Comparison of ENCODE assay signal across 10 cellular contexts in the genomic region with DNA sequence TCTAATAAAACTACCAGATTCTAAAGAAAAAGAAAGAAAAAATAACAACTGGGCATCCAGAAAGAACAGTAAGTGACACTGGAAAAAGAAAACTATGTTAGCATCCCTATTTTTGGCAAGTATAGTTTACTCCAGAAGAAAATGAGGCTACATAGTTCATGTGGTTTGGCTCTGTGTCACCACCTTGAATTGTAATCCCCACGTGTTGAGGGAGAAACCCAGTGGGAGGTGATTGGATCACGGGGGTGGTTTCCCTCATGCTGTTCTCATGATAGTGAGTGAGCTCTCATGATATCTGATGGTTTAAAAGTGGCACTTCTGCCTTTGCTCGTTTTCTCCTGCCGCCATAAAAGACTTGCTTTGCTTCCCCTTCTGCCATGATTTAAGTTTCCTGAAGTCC.
DNase-seq lines count a peak whose midpoint lies in the region; ATAC-seq and TF ChIP-seq lines count a peak whose summit lies in the region.
"Had no signal": no experiment of that assay in that cellular context is flagged by ENCODE, and none has a peak within 500 bp of the region (broad histone marks: within the 10 kb centered on the region; RNA-seq: fewer than 3 reads in every experiment).

No MANE protein-coding gene starts in this region.

- peak overlapping the region in 1 of 2 donors; percentile 18 for H3K27ac ChIP-seq in coronary artery
- H3K27ac ChIP-seq: neutrophil had no signal

- peak; percentile 4 to 27 for DNase-seq in activated T-cell treated with anti-CD3 and anti-CD28 coated beads, Interleukin-2, amount 50 U/mL, for 72 hours
- no peak for DNase-seq in activated T-cell treated with anti-CD3 and anti-CD28 coated beads, Interleukin-2, amount 50 U/mL, for 48 hours
- DNase-seq in coronary artery (ENCODE audit: low spot score) (no peak), D341Med (ENCODE audit: low spot score) (no peak), NCI-H1048 (lab: John Stamatoyannopoulos, UW) (no peak)
- no peak for DNase-seq in stimulated activated effector memory CD8-positive, alpha-beta T cell treated with anti-CD3 and anti-CD28 coated beads, Interleukin-12 subunit alpha, Interleukin-12 subunit beta, amount 100 ng/mL, for 72 hours (ENCODE audit: low spot score in 2 of 2)
- DNase-seq: glutamatergic neuron had no signal

- peak overlapping the region; percentile 9 for H3K4me3 ChIP-seq in coronary artery

- H3K27ac Mint-ChIP-seq in activated T-cell treated with anti-CD3 and anti-CD28 coated beads, Interleukin-2, amount 50 U/mL, for 72 hours: no peak overlapping the region
- H3K27ac Mint-ChIP-seq in stimulated activated effector memory CD8-positive, alpha-beta T cell treated with anti-CD3 and anti-CD28 coated beads, Interleukin-12 subunit alpha, Interleukin-12 subunit beta, amount 100 ng/mL, for 72 hours: no peak overlapping the region

- no peaks in the 10 kb centered on the region for H3K36me3 Mint-ChIP-seq in activated T-cell treated with anti-CD3 and anti-CD28 coated beads, Interleukin-2, amount 50 U/mL, for 72 hours (ENCODE audit: insufficient read depth in 2 of 2)
- H3K36me3 Mint-ChIP-seq in stimulated activated effector memory CD8-positive, alpha-beta T cell treated with anti-CD3 and anti-CD28 coated beads, Interleukin-12 subunit alpha, Interleukin-12 subunit beta, amount 100 ng/mL, for 72 hours: no peaks in the 10 kb centered on the region

- peak overlapping the region in 1 of 2 donors; percentile 5 for H3K4me3 Mint-ChIP-seq in activated T-cell treated with anti-CD3 and anti-CD28 coated beads, Interleukin-2, amount 50 U/mL, for 72 hours
- H3K4me3 Mint-ChIP-seq in stimulated activated effector memory CD8-positive, alpha-beta T cell treated with anti-CD3 and anti-CD28 coated beads, Interleukin-12 subunit alpha, Interleukin-12 subunit beta, amount 100 ng/mL, for 72 hours: no peak overlapping the region

- peaks cover 0 to 3% of the 10 kb centered on the region in 2 donors for H3K9me3 Mint-ChIP-seq in activated T-cell treated with anti-CD3 and anti-CD28 coated beads, Interleukin-2, amount 50 U/mL, for 72 hours
- H3K9me3 Mint-ChIP-seq in stimulated activated effector memory CD8-positive, alpha-beta T cell treated with anti-CD3 and anti-CD28 coated beads, Interleukin-12 subunit alpha, Interleukin-12 subunit beta, amount 100 ng/mL, for 72 hours: no peaks in the 10 kb centered on the region

- peaks cover 6% of the 10 kb centered on the region for H3K4me1 Mint-ChIP-seq in activated T-cell treated with anti-CD3 and anti-CD28 coated beads, Interleukin-2, amount 50 U/mL, for 72 hours (ENCODE audit: low read depth)
- H3K4me1 Mint-ChIP-seq in stimulated activated effector memory CD8-positive, alpha-beta T cell treated with anti-CD3 and anti-CD28 coated beads, Interleukin-12 subunit alpha, Interleukin-12 subunit beta, amount 100 ng/mL, for 72 hours: no peaks in the 10 kb centered on the region

- ATAC-seq in activated T-cell treated with anti-CD3 and anti-CD28 coated beads, Interleukin-2, amount 50 U/mL, for 72 hours (replicated peaks in 1 of 2): peak; percentile 32 to 81
- peak; percentile 63 for ATAC-seq in HG03457 (IDR thresholded peaks at IDR 0.05; ENCODE audit: unreplicated experiment)
- ATAC-seq in stimulated activated effector memory CD8-positive, alpha-beta T cell treated with anti-CD3 and anti-CD28 coated beads, Interleukin-12 subunit alpha, Interleukin-12 subunit beta, amount 100 ng/mL, for 72 hours: peak; percentile 66
- no peak for ATAC-seq in GM18511 (IDR thresholded peaks at IDR 0.05; ENCODE audit: unreplicated experiment)

- H3K27me3 Mint-ChIP-seq in activated T-cell treated with anti-CD3 and anti-CD28 coated beads, Interleukin-2, amount 50 U/mL, for 72 hours (ENCODE audit: low read depth): peaks cover 22% of the 10 kb centered on the region

- TF ChIP-seq CTCF in coronary artery (IDR thresholded peaks at IDR 0.05): no peak

Comparison
In these comparisons a context has a peak if more than half of its experiments do, and no peak if none do; other contexts are left out.
1. DNase-seq: peak in activated T-cell treated with anti-CD3 and anti-CD28 coated beads, Interleukin-2, amount 50 U/mL, for 72 hours (2 of 2); none in activated T-cell treated with anti-CD3 and anti-CD28 coated beads, Interleukin-2, amount 50 U/mL, for 48 hours (0 of 2), coronary artery (single experiment), stimulated activated effector memory CD8-positive, alpha-beta T cell treated with anti-CD3 and anti-CD28 coated beads, Interleukin-12 subunit alpha, Interleukin-12 subunit beta, amount 100 ng/mL, for 72 hours (0 of 2), D341Med (single experiment) and NCI-H1048 (single experiment).